ENCODE assay signal across 1 cellular context in genomic region chr2:101516833-101517690, GRCh38.
A peak's percentile ranks its signal among the peaks of the same experiment; 100 is the strongest.
TF ChIP-seq lines count a peak whose summit lies in the region.

No MANE protein-coding gene starts in this region.

TF ChIP-seq in HepG2, 621 proteins besides CTCF, POLR2A, EP300 and RAD21 (continued from another document and continues in another):
- TF ChIP-seq RERE (CRISPR knock-in tag; IDR thresholded peaks at IDR 0.05; ENCODE audit: low read depth) = no peak
- peak; percentile 66 for TF ChIP-seq HINFP (CRISPR knock-in tag; IDR thresholded peaks at IDR 0.05; ENCODE audit: low read depth)
- TF ChIP-seq ZBED4 (CRISPR knock-in tag; IDR thresholded peaks at IDR 0.05; ENCODE audit: borderline replicate concordance) = no peak
- TF ChIP-seq MTF1 (CRISPR knock-in tag; IDR thresholded peaks at IDR 0.05) = no peak
- TF ChIP-seq ZNF407 (CRISPR knock-in tag; IDR thresholded peaks at IDR 0.05; ENCODE audit: not compliant biosample characterization) = no peak
- no peak for TF ChIP-seq SOX13 (IDR thresholded peaks at IDR 0.05)
- TF ChIP-seq SOX13 (CRISPR knock-in tag; conservative IDR thresholded peaks at IDR 0.05 in 1 of 2, IDR thresholded peaks at IDR 0.05 in 1 of 2) = peak in 1 of 2 experiments; percentile 5; a peak in 1 of 4 replicates
- TF ChIP-seq CREBL2 (CRISPR knock-in tag; IDR thresholded peaks at IDR 0.05; ENCODE audit: borderline replicate concordance) = no peak
- TF ChIP-seq ZNF432 (CRISPR knock-in tag; IDR thresholded peaks at IDR 0.05; ENCODE audit: borderline replicate concordance) = no peak
- no peak for TF ChIP-seq ZNF83 (CRISPR knock-in tag; IDR thresholded peaks at IDR 0.05; ENCODE audit: borderline replicate concordance)
- no peak for TF ChIP-seq ZNF142 (CRISPR knock-in tag; IDR thresholded peaks at IDR 0.05)
- TF ChIP-seq ZNF75D (CRISPR knock-in tag; IDR thresholded peaks at IDR 0.05; ENCODE audit: borderline replicate concordance) = no peak
- TF ChIP-seq STAG1 (CRISPR knock-in tag; IDR thresholded peaks at IDR 0.05) = peak; percentile 12; the same call in 1 of the 2 replicates
- TF ChIP-seq THAP7 (CRISPR knock-in tag; IDR thresholded peaks at IDR 0.05) = no peak
- TF ChIP-seq KAT8 (CRISPR knock-in tag; IDR thresholded peaks at IDR 0.05) = 0 out of 2 replicates have a peak, but pooled peaks have one; percentile 37
- TF ChIP-seq FOSL2 (CRISPR knock-in tag; IDR thresholded peaks at IDR 0.05) = peak; percentile 66
- no peak for TF ChIP-seq NR1H2 (CRISPR knock-in tag; IDR thresholded peaks at IDR 0.05; ENCODE audit: borderline replicate concordance, low read depth)
- no peak for TF ChIP-seq CEBPG (CRISPR knock-in tag; IDR thresholded peaks at IDR 0.05)
- no peak for TF ChIP-seq MYPOP (CRISPR knock-in tag; IDR thresholded peaks at IDR 0.05)
- no peak for TF ChIP-seq ISL2 (CRISPR knock-in tag; IDR thresholded peaks at IDR 0.05)
- TF ChIP-seq CAMTA2 (CRISPR knock-in tag; IDR thresholded peaks at IDR 0.05; ENCODE audit: borderline replicate concordance) = no peak
- TF ChIP-seq ZMYM2 (CRISPR knock-in tag; IDR thresholded peaks at IDR 0.05) = 0 out of 2 replicates have a peak, but pooled peaks have one; percentile 25
- peak; percentile 20; the same call in 1 of the 2 replicates for TF ChIP-seq ZFY (CRISPR knock-in tag; IDR thresholded peaks at IDR 0.05)
